Comparison of ENCODE assay signal across 14 cellular contexts in genomic region chr13:82165396-82166174, GRCh38.
"Had no signal": no experiment of that assay in that cellular context is flagged by ENCODE, and none has a peak within 500 bp of the region (broad histone marks: within the 10 kb centered on the region; RNA-seq: fewer than 3 reads in every experiment).

No MANE protein-coding gene starts in this region.

- H3K36me3 ChIP-seq: gastrocnemius medialis, heart right ventricle, thoracic aorta had no signal

- H3K27ac Mint-ChIP-seq: activated naive CD4-positive, alpha-beta T cell treated with anti-CD3 and anti-CD28 coated beads for 36 hours; activated naive CD8-positive, alpha-beta T cell treated with anti-CD3 and anti-CD28 coated beads, Interleukin-2, amount 50 U/mL, for 24 hours; activated T-helper 2 cell treated with anti-CD3 and anti-CD28 coated beads, Interferon-gamma antibody, Interleukin-2, Interleukin-4, amounts not matched to agents 10 μg/mL and 5 μg/mL and 100 μg/mL, durations not matched to agents 14 hours and 24 hours and 36 hours had no signal

- H3K4me1 ChIP-seq: gastrocnemius medialis, heart right ventricle had no signal

- DNase-seq: activated naive CD4-positive, alpha-beta T cell treated with anti-CD3 and anti-CD28 coated beads for 36 hours; activated naive CD8-positive, alpha-beta T cell treated with anti-CD3 and anti-CD28 coated beads, Interleukin-2, amount 50 U/mL, for 24 hours; activated T-cell treated with anti-CD3 and anti-CD28 coated beads, Interleukin-2, amount 50 U/mL, for 1 hour; dermis blood vessel endothelial cell; gastrocnemius medialis; midbrain; stimulated activated CD4-positive, alpha-beta T cell treated with anti-CD3 and anti-CD28 coated beads, Interleukin-12 subunit alpha, Interleukin-12 subunit beta, amount 100 ng/mL, for 4 hours; stimulated activated CD4-positive, alpha-beta T cell treated with anti-CD3 and anti-CD28 coated beads, Interleukin-2, amount 100 ng/mL, for 24 hours; T-helper 9 cell had no signal

- ATAC-seq: activated CD4-positive, CD25-positive, alpha-beta regulatory T cell treated with anti-CD3 and anti-CD28 coated beads, Interleukin-2, amount 50 U/mL, for 24 hours; activated naive CD8-positive, alpha-beta T cell treated with anti-CD3 and anti-CD28 coated beads, Interleukin-2, amount 50 U/mL, for 24 hours; gastrocnemius medialis; heart right ventricle had no signal

- H3K27ac ChIP-seq: epithelial cell of prostate, gastrocnemius medialis, heart right ventricle, thoracic aorta had no signal

- H3K27me3 Mint-ChIP-seq: activated naive CD8-positive, alpha-beta T cell treated with anti-CD3 and anti-CD28 coated beads, Interleukin-2, amount 50 U/mL, for 24 hours had no signal

- H3K9me3 ChIP-seq: gastrocnemius medialis had no signal

- H3K4me3 Mint-ChIP-seq: activated naive CD4-positive, alpha-beta T cell treated with anti-CD3 and anti-CD28 coated beads for 36 hours; activated naive CD8-positive, alpha-beta T cell treated with anti-CD3 and anti-CD28 coated beads, Interleukin-2, amount 50 U/mL, for 24 hours had no signal

- H3K4me1 Mint-ChIP-seq: activated naive CD8-positive, alpha-beta T cell treated with anti-CD3 and anti-CD28 coated beads, Interleukin-2, amount 50 U/mL, for 24 hours had no signal

- H3K4me3 ChIP-seq: gastrocnemius medialis, heart right ventricle, thoracic aorta had no signal

- H3K27me3 ChIP-seq: gastrocnemius medialis, heart right ventricle had no signal
